Comparison of ENCODE assay signal across 9 cellular contexts in the genomic region with DNA sequence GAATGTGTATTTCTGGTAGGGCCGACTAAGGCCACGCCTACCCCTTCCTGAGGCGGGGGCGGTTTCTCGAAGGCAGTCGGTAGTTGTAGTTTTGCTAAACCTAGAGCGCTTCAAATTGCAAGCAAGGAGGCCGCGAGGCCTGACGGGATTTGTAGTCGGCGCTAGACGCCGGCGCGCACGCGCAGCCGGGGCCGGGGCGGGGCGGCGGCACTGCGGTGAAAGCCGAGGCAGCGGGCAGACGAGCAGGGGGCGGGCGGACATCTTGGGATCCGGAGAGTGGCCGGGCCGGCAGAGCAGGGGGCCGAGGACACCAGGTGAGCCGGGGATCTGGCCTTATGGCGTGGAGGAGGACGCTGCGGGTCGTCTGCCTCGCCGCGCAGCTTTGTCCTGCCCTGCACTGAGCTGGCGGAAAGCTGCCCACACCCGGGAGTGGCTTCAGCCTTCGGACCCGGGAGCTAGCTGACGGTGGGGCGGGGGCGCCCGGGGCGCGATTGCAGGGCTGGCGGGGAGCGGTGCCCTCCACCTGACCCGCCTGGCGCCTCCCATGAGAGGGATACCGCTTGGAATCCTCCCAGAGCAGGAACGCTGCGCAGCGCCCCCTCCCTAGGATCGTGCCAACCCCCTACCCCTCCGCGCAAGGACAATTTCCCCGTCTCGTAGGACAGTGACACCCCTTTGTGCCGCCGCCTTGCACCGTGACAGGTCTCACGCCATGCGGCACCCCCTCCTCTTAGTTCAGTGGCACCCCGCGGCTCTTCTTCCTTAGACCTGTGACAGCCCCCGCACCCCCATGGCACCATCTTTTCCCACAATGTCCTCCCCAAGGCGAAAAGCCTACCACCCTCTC. TPM values are rescaled to one million over a fixed set of nuclear protein-coding genes. Genes with fewer than 3 reads are reported as not detected.
DNase-seq lines count a peak whose midpoint lies in the region; ATAC-seq, FAIRE-seq and TF ChIP-seq lines count a peak whose summit lies in the region.
"Had no signal": no experiment of that assay in that cellular context is flagged by ENCODE, and none has a peak within 500 bp of the region (broad histone marks: within the 10 kb centered on the region; RNA-seq: fewer than 3 reads in every experiment).

TSS of gene AP2M1 (plus strand) at position 210 of the 847 bp plus-strand sequence. CDS start 2,139 bp downstream, outside the sequence.

- TF ChIP-seq POLR2A in GM19099 (IDR thresholded peaks at IDR 0.05; ENCODE audit: extremely low read depth, insufficient read length, low read depth) = peak; percentile 87

- H3K4me1 ChIP-seq in kidney (ENCODE audit: control insufficient read depth in 1 of 2, insufficient read depth in 1 of 2, low read depth in 1 of 2, low read length in 2 of 2) = peaks cover 10 to 28% of the 10 kb centered on the region in 2 donors

- H3K36me3 ChIP-seq in kidney (ENCODE audit: control insufficient read depth in 1 of 2, insufficient read depth in 2 of 2, low read length in 2 of 2) = peaks cover 19 to 37% of the 10 kb centered on the region in 2 donors

- peak within 1 kb of the TSS; percentile 85 to 95 for H3K27ac ChIP-seq in kidney (ENCODE audit: low read depth in 2 of 2, low read length in 2 of 2)

- FAIRE-seq in kidney (lab: Jason Lieb, UNC) = no peak
- FAIRE-seq: islet of Langerhans had no signal

- DNase-seq in AG20443 (ENCODE audit: low spot score) (peak; percentile 95), NCI-H510A (lab: John Stamatoyannopoulos, UW) (peak; percentile 94), cerebellum (ENCODE audit: low spot score) (peak; percentile 99), kidney (peak; percentile 99)
- peak; percentile 97 for DNase-seq in activated CD4-positive, alpha-beta T cell treated with anti-CD3 and anti-CD28 coated beads for 1 hour
- peak; percentile 98 for DNase-seq in stimulated activated CD4-positive, alpha-beta T cell treated with anti-CD3 and anti-CD28 coated beads, Interleukin-15, amount 100 ng/mL, for 24 hours

- peak; percentile 95 for ATAC-seq in HG03432 (IDR thresholded peaks at IDR 0.05; ENCODE audit: unreplicated experiment)

- intact Hi-C loops in kidney (cut with DNase I) = no loop called here

- H3K4me3 ChIP-seq in kidney (ENCODE audit: low read length in 2 of 2) = peak within 1 kb of the TSS; percentile 84 to 92

- TF ChIP-seq CTCF in kidney (IDR thresholded peaks at IDR 0.05; ENCODE audit: borderline replicate concordance, extremely low read depth, insufficient read depth) = no peak

- no peaks in the 10 kb centered on the region for H3K9me3 ChIP-seq in kidney (ENCODE audit: control insufficient read depth in 1 of 2, low read length in 2 of 2)

- H3K9ac ChIP-seq in kidney (ENCODE audit: low read length in 2 of 2) = peak within 1 kb of the TSS; percentile 75 to 93

RNA-seq across cellular contexts. Expression of gene AP2M1, which starts in this region (rescaled TPM):
- total RNA-seq in cerebellum (199 TPM), kidney (329 TPM)
- 353 TPM for polyA plus RNA-seq in kidney (ENCODE audit: insufficient read depth, low read depth, low replicate concordance)

Comparison
In these comparisons a context has a peak if more than half of its experiments do, and no peak if none do; other contexts are left out.
1. Peak in every context shown above with its lines: DNase-seq, ATAC-seq, H3K4me3 ChIP-seq and H3K27ac ChIP-seq.